Comparison of ENCODE assay signal across 8 cellular contexts in genomic region chr14:58298477-58298879, GRCh38. TPM values are rescaled to one million over a fixed set of nuclear protein-coding genes. Genes with fewer than 3 reads are reported as not detected.
A peak's percentile ranks its signal among the peaks of the same experiment; 100 is the strongest.
DNase-seq lines count a peak whose midpoint lies in the region; ATAC-seq and TF ChIP-seq lines count a peak whose summit lies in the region.

ARID4A (plus strand) TSS chr14:58298555; CDS start chr14:58299855, 1,300 bp downstream.

- H3K4me1 Mint-ChIP-seq in activated T-helper 1 cell treated with anti-CD3 and anti-CD28 coated beads, Interleukin-12 subunit alpha, Interleukin-12 subunit beta, Interleukin-2, Interleukin-4 antibody, amounts not matched to agents 30 ng/mL and 10 ng/mL and 1 ng/mL, durations not matched to agents 14 hours and 24 hours and 36 hours (ENCODE audit: low read depth), result peaks cover 52% of the 10 kb centered on the region

- H3K9me3 Mint-ChIP-seq in activated T-helper 1 cell treated with anti-CD3 and anti-CD28 coated beads, Interleukin-12 subunit alpha, Interleukin-12 subunit beta, Interleukin-2, Interleukin-4 antibody, amounts not matched to agents 30 ng/mL and 10 ng/mL and 1 ng/mL, durations not matched to agents 14 hours and 24 hours and 36 hours, result no peaks in the 10 kb centered on the region

- H2AFZ ChIP-seq in trophoblast cell (ENCODE audit: insufficient read depth, low read length, poor library complexity), result peak within 1 kb of the TSS; percentile 52

- WGBS in gastroesophageal sphincter (ENCODE audit: low coverage in 1 of 2), 2 donors, result 0% methylated on average over 15 to 20 of the region's 25 CpGs
- whole genome bisulfite sequencing in trophoblast cell (ENCODE audit: extremely low coverage, insufficient coverage, insufficient read length), result no CpG with 5 or more reads among the region's 25 CpGs

- H3K27ac ChIP-seq in gastroesophageal sphincter (peak within 1 kb of the TSS; percentile 73 to 98 (median 95)), trophoblast cell (ENCODE audit: low read depth, low read length) (peak within 1 kb of the TSS; percentile 96)

- peak within 1 kb of the TSS; percentile 98 for H3K9ac ChIP-seq in trophoblast cell (ENCODE audit: low read length)

- H3K4me1 ChIP-seq in gastroesophageal sphincter, result peaks cover 0 to 55% (median 3%) of the 10 kb centered on the region in 3 donors
- H3K4me1 ChIP-seq in trophoblast cell (ENCODE audit: control insufficient read depth in 1 of 2, insufficient read depth in 2 of 2, low read length in 2 of 2), result no peaks in the 10 kb centered on the region

- peak within 1 kb of the TSS; percentile 86 for H4K12ac ChIP-seq in trophoblast cell (ENCODE audit: low read depth, low read length)

- ATAC-seq in gastroesophageal sphincter (no peak), HG03432 (IDR thresholded peaks at IDR 0.05; ENCODE audit: unreplicated experiment) (no peak), HG02588 (IDR thresholded peaks at IDR 0.05; ENCODE audit: unreplicated experiment) (no peak)

- peak; percentile 84 for TF ChIP-seq POLR2A in gastroesophageal sphincter (IDR thresholded peaks at IDR 0.05)

- H4K8ac ChIP-seq in trophoblast cell (ENCODE audit: low read depth, low read length), result peak within 1 kb of the TSS; percentile 96

- intact Hi-C loops in activated T-helper 1 cell treated with anti-CD3 and anti-CD28 coated beads, Interleukin-12 subunit alpha, Interleukin-12 subunit beta, Interleukin-2, Interleukin-4 antibody, amounts not matched to agents 30 ng/mL and 10 ng/mL and 1 ng/mL, durations not matched to agents 14 hours and 24 hours and 36 hours (cut with micrococcal nuclease), result loop anchor here (1.0 to 5.0 kb wide), 10 partner anchors 33 to 1950 kb away; partner anchors contain the start of genes ACTR10, AP5M1, DACT1 and EXOC5

- peak within 1 kb of the TSS; percentile 78 for H2BK5ac ChIP-seq in trophoblast cell (ENCODE audit: low read depth, low read length, poor library complexity)

- peak within 1 kb of the TSS; percentile 86 for H3K4me2 ChIP-seq in trophoblast cell (ENCODE audit: low read length)

- peak within 1 kb of the TSS; percentile 88 for H4K91ac ChIP-seq in trophoblast cell (ENCODE audit: low read depth, low read length)

- H3K27me3 Mint-ChIP-seq in activated T-helper 1 cell treated with anti-CD3 and anti-CD28 coated beads, Interleukin-12 subunit alpha, Interleukin-12 subunit beta, Interleukin-2, Interleukin-4 antibody, amounts not matched to agents 30 ng/mL and 10 ng/mL and 1 ng/mL, durations not matched to agents 14 hours and 24 hours and 36 hours (ENCODE audit: insufficient read depth), result no peaks in the 10 kb centered on the region

- H3K36me3 ChIP-seq in gastroesophageal sphincter (peaks cover 0 to 41% of the 10 kb centered on the region in 2 donors), trophoblast cell (ENCODE audit: control insufficient read depth in 1 of 2, insufficient read depth in 2 of 2, low read length in 2 of 2) (peaks cover 16 to 20% of the 10 kb centered on the region in 2 experiments)

- H3K18ac ChIP-seq in trophoblast cell (ENCODE audit: low read length), result peak within 1 kb of the TSS; percentile 85

- peaks cover 14% of the 10 kb centered on the region for H3K79me2 ChIP-seq in trophoblast cell (ENCODE audit: control insufficient read depth, insufficient read depth, low read length, poor library complexity)

- H3K4me3 ChIP-seq in gastroesophageal sphincter (peak within 1 kb of the TSS; percentile 65 to 98), trophoblast cell (ENCODE audit: low read depth, low read length) (peak within 1 kb of the TSS; percentile 97)

- peak within 1 kb of the TSS; percentile 97 for H3K4me3 Mint-ChIP-seq in activated T-helper 1 cell treated with anti-CD3 and anti-CD28 coated beads, Interleukin-12 subunit alpha, Interleukin-12 subunit beta, Interleukin-2, Interleukin-4 antibody, amounts not matched to agents 30 ng/mL and 10 ng/mL and 1 ng/mL, durations not matched to agents 14 hours and 24 hours and 36 hours

- no peak for TF ChIP-seq EP300 in gastroesophageal sphincter (IDR thresholded peaks at IDR 0.05)

- H3K23ac ChIP-seq in trophoblast cell (ENCODE audit: low read length), result no peak within 1 kb of the TSS

- H3K36me3 Mint-ChIP-seq in activated T-helper 1 cell treated with anti-CD3 and anti-CD28 coated beads, Interleukin-12 subunit alpha, Interleukin-12 subunit beta, Interleukin-2, Interleukin-4 antibody, amounts not matched to agents 30 ng/mL and 10 ng/mL and 1 ng/mL, durations not matched to agents 14 hours and 24 hours and 36 hours (ENCODE audit: low read depth), result peaks cover 40% of the 10 kb centered on the region

- no peak within 1 kb of the TSS for H2BK12ac ChIP-seq in trophoblast cell (ENCODE audit: low read length)

- no peak for TF ChIP-seq CTCF in gastroesophageal sphincter (IDR thresholded peaks at IDR 0.05)

- H3K9me3 ChIP-seq in gastroesophageal sphincter, result no peaks in the 10 kb centered on the region
- no peaks in the 10 kb centered on the region for H3K9me3 ChIP-seq in trophoblast cell (ENCODE audit: insufficient read depth, low read depth, low read length)

- no peaks in the 10 kb centered on the region for H3K27me3 ChIP-seq in gastroesophageal sphincter
- H3K27me3 ChIP-seq in trophoblast cell (ENCODE audit: insufficient read depth, low read length), result no peaks in the 10 kb centered on the region

- H3K27ac Mint-ChIP-seq in activated T-helper 1 cell treated with anti-CD3 and anti-CD28 coated beads, Interleukin-12 subunit alpha, Interleukin-12 subunit beta, Interleukin-2, Interleukin-4 antibody, amounts not matched to agents 30 ng/mL and 10 ng/mL and 1 ng/mL, durations not matched to agents 14 hours and 24 hours and 36 hours, result no peak within 1 kb of the TSS

- peak; percentile 73 for DNase-seq in DMS53 (lab: John Stamatoyannopoulos, UW)
- DNase-seq in DMS53 treated with DMSO at 0.1 percent for 48 hours (lab: John Stamatoyannopoulos, UW; ENCODE audit: unreplicated experiment), result no peak
- DNase-seq in activated T-helper 1 cell treated with anti-CD3 and anti-CD28 coated beads, Interleukin-12 subunit alpha, Interleukin-12 subunit beta, Interleukin-2, Interleukin-4 antibody, amounts not matched to agents 30 ng/mL and 10 ng/mL and 1 ng/mL, durations not matched to agents 14 hours and 24 hours and 36 hours (ENCODE audit: low spot score), result peak; percentile 87
- DNase-seq in trophoblast cell, result peak; percentile 4 to 34
- DNase-seq in SIG-M5 (lab: John Stamatoyannopoulos, UW), result no peak

- peak within 1 kb of the TSS; percentile 56 for H2BK120ac ChIP-seq in trophoblast cell (ENCODE audit: insufficient read depth, low read length, poor library complexity)

- H3K79me1 ChIP-seq in trophoblast cell (ENCODE audit: low read length), result peaks cover 12% of the 10 kb centered on the region

- peak within 1 kb of the TSS; percentile 76 for H2AK5ac ChIP-seq in trophoblast cell (ENCODE audit: low read length)

- peak within 1 kb of the TSS; percentile 86 for H3K14ac ChIP-seq in trophoblast cell (ENCODE audit: low read length)

- peak within 1 kb of the TSS; percentile 83 for H3K4ac ChIP-seq in trophoblast cell (ENCODE audit: low read depth, low read length)

RNA-seq across cellular contexts. Expression of gene ARID4A, which starts in this region (rescaled TPM):
- 21.4 and 26.3 TPM in 2 replicates for total RNA-seq in activated T-helper 1 cell treated with anti-CD3 and anti-CD28 coated beads, Interleukin-12 subunit alpha, Interleukin-12 subunit beta, Interleukin-2, Interleukin-4 antibody, amounts not matched to agents 30 ng/mL and 10 ng/mL and 1 ng/mL, durations not matched to agents 14 hours and 24 hours and 36 hours
- 10 to 100 TPM; 12.8 to 31.1 (median 18.8) TPM for total RNA-seq in gastroesophageal sphincter
- 11.2 and 12.3 TPM in 2 replicates for polyA plus RNA-seq in trophoblast cell (2013)

Comparison
In these comparisons a context has a peak if more than half of its experiments do, and no peak if none do; other contexts are left out.
1. DNase-seq: peak in DMS53 (single experiment), activated T-helper 1 cell treated with anti-CD3 and anti-CD28 coated beads, Interleukin-12 subunit alpha, Interleukin-12 subunit beta, Interleukin-2, Interleukin-4 antibody, amounts not matched to agents 30 ng/mL and 10 ng/mL and 1 ng/mL, durations not matched to agents 14 hours and 24 hours and 36 hours (single experiment) and trophoblast cell (2 of 2); none in DMS53 treated with DMSO at 0.1 percent for 48 hours (single experiment) and SIG-M5 (single experiment).